1 cellular context compared by ENCODE assay signal in the genomic region with DNA sequence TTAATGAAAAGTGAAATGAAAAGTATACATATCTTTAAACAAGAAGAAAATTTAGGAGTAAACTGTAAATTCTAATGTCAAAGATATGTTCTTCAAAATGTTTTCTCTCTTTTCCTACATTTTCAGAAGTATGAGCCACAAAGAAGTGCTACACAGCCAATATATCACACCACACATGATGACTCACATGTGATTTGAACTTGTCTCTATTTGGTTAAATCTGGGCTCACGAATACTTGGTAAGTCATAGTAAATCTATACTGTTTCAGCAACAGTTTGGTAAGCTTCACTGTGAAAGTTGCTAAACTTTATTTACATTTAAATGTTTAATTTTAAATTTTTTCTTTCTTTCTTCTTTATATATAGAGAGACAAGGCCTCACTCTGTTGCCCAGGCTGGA.
TF ChIP-seq lines count a peak whose summit lies in the region.

No MANE protein-coding gene starts in this region.

TF ChIP-seq in SK-N-SH treated with all-trans-retinoic acid at 6 μM for 48 hours, 23 proteins besides CTCF, POLR2A, EP300 and RAD21 (continued from another document):
- TF ChIP-seq ZC3H10 (CRISPR knock-in tag; IDR thresholded peaks at IDR 0.05) (no peak), ESRRG (CRISPR knock-in tag; IDR thresholded peaks at IDR 0.05) (no peak), PATZ1 (CRISPR knock-in tag; IDR thresholded peaks at IDR 0.05; ENCODE audit: borderline replicate concordance) (no peak), ARNTL (CRISPR knock-in tag; IDR thresholded peaks at IDR 0.05; ENCODE audit: borderline replicate concordance, low read depth) (no peak), CREB5 (CRISPR knock-in tag; IDR thresholded peaks at IDR 0.05; ENCODE audit: low read depth) (no peak)
